In the genomic region with DNA sequence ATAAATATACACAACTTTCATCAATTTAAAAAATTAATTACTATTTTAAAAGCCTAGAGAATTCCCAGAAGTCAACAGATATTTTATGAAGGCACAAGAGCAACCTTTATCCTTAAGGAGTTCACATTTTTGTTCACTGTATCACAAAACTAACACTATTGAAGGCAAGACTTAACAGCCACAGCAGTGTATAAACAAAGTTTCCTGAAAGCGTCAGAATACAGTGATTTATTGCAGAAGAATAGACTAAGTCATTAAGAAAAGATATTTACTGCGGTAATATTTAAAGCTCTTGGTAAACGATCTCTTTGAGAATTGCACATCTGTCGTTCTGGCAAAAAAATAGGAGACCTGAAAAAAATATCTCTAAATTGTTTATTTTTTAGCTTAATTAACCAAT, we compare ENCODE assay signal across 25 cellular contexts.
"Had no signal": no experiment of that assay in that cellular context is flagged by ENCODE, and none has a peak within 500 bp of the region (broad histone marks: within the 10 kb centered on the region; RNA-seq: fewer than 3 reads in every experiment).

No MANE protein-coding gene starts in this region.

- FAIRE-seq: colon, frontal cortex had no signal

- H3K4me1 ChIP-seq: prostate gland, stomach, suprapubic skin, tibial nerve, uterus had no signal

- H3K27ac Mint-ChIP-seq: activated B cell treated with CpG ODN at 0.5 μM for 24 hours; activated CD4-positive, alpha-beta T cell treated with anti-CD3 and anti-CD28 coated beads for 36 hours; activated naive CD8-positive, alpha-beta T cell treated with anti-CD3 and anti-CD28 coated beads, Interleukin-2, amount 10 ng/mL, durations not matched to agents 7 days and 5 days; activated T-cell treated with anti-CD3 and anti-CD28 coated beads, Interleukin-2, amount 50 U/mL, for 24 hours; activated T-helper 17 cell treated with anti-CD3 and anti-CD28 coated beads, Interleukin-2, amount 50 U/mL, for 72 hours; natural killer cell treated with Interleukin-12 subunit alpha and Interleukin-12 subunit beta and Interleukin-15 and Interleukin-18, amount 100 ng/mL, for 72 hours; stimulated activated memory B cell treated with anti-CD40 and anti-IgM and Interleukin-4, amounts not matched to agents 10 μg/mL and 1 μg/mL and 100 μg/mL, for 72 hours; T-helper 17 cell had no signal

- H3K27me3 ChIP-seq: stomach, suprapubic skin, tibial nerve, uterus had no signal

- DNase-seq: activated B cell treated with CpG ODN at 0.5 μM for 24 hours; activated CD4-positive, alpha-beta T cell treated with anti-CD3 and anti-CD28 coated beads for 36 hours; activated CD4-positive, alpha-beta T cell treated with anti-CD3 and anti-CD28 coated beads, Interleukin-2, amount 50 U/mL, for 4 hours; activated CD8-positive, alpha-beta memory T cell treated with anti-CD3 and anti-CD28 coated beads for 24 hours; activated CD8-positive, alpha-beta memory T cell treated with anti-CD3 and anti-CD28 coated beads, Interleukin-2, amount 50 U/mL, for 4 hours; activated naive CD4-positive, alpha-beta T cell treated with Interleukin-2 at 50 U/mL for 16 hours; activated naive CD8-positive, alpha-beta T cell treated with anti-CD3 and anti-CD28 coated beads, Interleukin-2, amount 10 ng/mL, durations not matched to agents 7 days and 5 days; activated T-cell treated with anti-CD3 and anti-CD28 coated beads, Interleukin-2, amount 50 U/mL, for 24 hours; amygdala; effector memory CD4-positive, alpha-beta T cell; hippocampal formation; right cardiac atrium; stimulated activated CD4-positive, alpha-beta T cell treated with anti-CD3 and anti-CD28 coated beads, Interleukin-15, amount 100 ng/mL, for 24 hours; stomach; T-helper 17 cell; uterus had no signal

- ATAC-seq: activated CD4-positive, alpha-beta T cell treated with anti-CD3 and anti-CD28 coated beads for 36 hours; activated T-helper 17 cell treated with anti-CD3 and anti-CD28 coated beads, Interleukin-2, amount 50 U/mL, for 72 hours; natural killer cell treated with Interleukin-12 subunit alpha and Interleukin-12 subunit beta and Interleukin-15 and Interleukin-18, amount 100 ng/mL, for 72 hours; right cardiac atrium; stimulated activated memory B cell treated with anti-CD40 and anti-IgM and Interleukin-4, amounts not matched to agents 10 μg/mL and 1 μg/mL and 100 μg/mL, for 72 hours; T-helper 17 cell had no signal

- H3K27ac ChIP-seq: prostate gland, stomach, suprapubic skin, tibial nerve, uterus had no signal

- H3K4me3 ChIP-seq: prostate gland, stomach, suprapubic skin, tibial nerve, uterus had no signal

- H3K9me3 Mint-ChIP-seq: activated naive CD8-positive, alpha-beta T cell treated with anti-CD3 and anti-CD28 coated beads, Interleukin-2, amount 10 ng/mL, durations not matched to agents 7 days and 5 days; activated T-cell treated with anti-CD3 and anti-CD28 coated beads, Interleukin-2, amount 50 U/mL, for 24 hours; activated T-helper 17 cell treated with anti-CD3 and anti-CD28 coated beads, Interleukin-2, amount 50 U/mL, for 72 hours; central memory CD8-positive, alpha-beta T cell had no signal

- H3K36me3 ChIP-seq: prostate gland, stomach, suprapubic skin, tibial nerve, uterus had no signal

- H3K4me3 Mint-ChIP-seq: activated B cell treated with CpG ODN at 0.5 μM for 24 hours; activated CD4-positive, alpha-beta T cell treated with anti-CD3 and anti-CD28 coated beads for 36 hours; activated naive CD8-positive, alpha-beta T cell treated with anti-CD3 and anti-CD28 coated beads, Interleukin-2, amount 10 ng/mL, durations not matched to agents 7 days and 5 days; activated T-cell treated with anti-CD3 and anti-CD28 coated beads, Interleukin-2, amount 50 U/mL, for 24 hours; activated T-helper 17 cell treated with anti-CD3 and anti-CD28 coated beads, Interleukin-2, amount 50 U/mL, for 72 hours; central memory CD8-positive, alpha-beta T cell; natural killer cell treated with Interleukin-12 subunit alpha and Interleukin-12 subunit beta and Interleukin-15 and Interleukin-18, amount 100 ng/mL, for 72 hours; stimulated activated memory B cell treated with anti-CD40 and anti-IgM and Interleukin-4, amounts not matched to agents 10 μg/mL and 1 μg/mL and 100 μg/mL, for 72 hours; T-helper 17 cell had no signal

- H3K27me3 Mint-ChIP-seq: activated B cell treated with CpG ODN at 0.5 μM for 24 hours; activated naive CD8-positive, alpha-beta T cell treated with anti-CD3 and anti-CD28 coated beads, Interleukin-2, amount 10 ng/mL, durations not matched to agents 7 days and 5 days; activated T-cell treated with anti-CD3 and anti-CD28 coated beads, Interleukin-2, amount 50 U/mL, for 24 hours; activated T-helper 17 cell treated with anti-CD3 and anti-CD28 coated beads, Interleukin-2, amount 50 U/mL, for 72 hours; central memory CD8-positive, alpha-beta T cell; natural killer cell treated with Interleukin-12 subunit alpha and Interleukin-12 subunit beta and Interleukin-15 and Interleukin-18, amount 100 ng/mL, for 72 hours; stimulated activated memory B cell treated with anti-CD40 and anti-IgM and Interleukin-4, amounts not matched to agents 10 μg/mL and 1 μg/mL and 100 μg/mL, for 72 hours; T-helper 17 cell had no signal

- H3K9me3 ChIP-seq: prostate gland, suprapubic skin, tibial nerve, uterus had no signal

- H3K4me1 Mint-ChIP-seq: activated B cell treated with CpG ODN at 0.5 μM for 24 hours; activated CD4-positive, alpha-beta T cell treated with anti-CD3 and anti-CD28 coated beads for 36 hours; activated naive CD8-positive, alpha-beta T cell treated with anti-CD3 and anti-CD28 coated beads, Interleukin-2, amount 10 ng/mL, durations not matched to agents 7 days and 5 days; activated T-helper 17 cell treated with anti-CD3 and anti-CD28 coated beads, Interleukin-2, amount 50 U/mL, for 72 hours; central memory CD8-positive, alpha-beta T cell; stimulated activated memory B cell treated with anti-CD40 and anti-IgM and Interleukin-4, amounts not matched to agents 10 μg/mL and 1 μg/mL and 100 μg/mL, for 72 hours; T-helper 17 cell had no signal

- H3K36me3 Mint-ChIP-seq: activated naive CD8-positive, alpha-beta T cell treated with anti-CD3 and anti-CD28 coated beads, Interleukin-2, amount 10 ng/mL, durations not matched to agents 7 days and 5 days; natural killer cell treated with Interleukin-12 subunit alpha and Interleukin-12 subunit beta and Interleukin-15 and Interleukin-18, amount 100 ng/mL, for 72 hours; stimulated activated memory B cell treated with anti-CD40 and anti-IgM and Interleukin-4, amounts not matched to agents 10 μg/mL and 1 μg/mL and 100 μg/mL, for 72 hours had no signal
